1 cellular context compared by ENCODE assay signal in genomic region chr7:140022582-140023211, GRCh38.
TF ChIP-seq lines count a peak whose summit lies in the region.

No MANE protein-coding gene starts in this region.

TF ChIP-seq in SK-N-SH treated with all-trans-retinoic acid at 6 μM for 48 hours, 23 proteins besides CTCF, POLR2A, EP300 and RAD21 (continued from another document):
- TF ChIP-seq PATZ1 (CRISPR knock-in tag; IDR thresholded peaks at IDR 0.05; ENCODE audit: borderline replicate concordance), result no peak
- TF ChIP-seq ZC3H10 (CRISPR knock-in tag; IDR thresholded peaks at IDR 0.05), result no peak
- TF ChIP-seq, protein P1, sequence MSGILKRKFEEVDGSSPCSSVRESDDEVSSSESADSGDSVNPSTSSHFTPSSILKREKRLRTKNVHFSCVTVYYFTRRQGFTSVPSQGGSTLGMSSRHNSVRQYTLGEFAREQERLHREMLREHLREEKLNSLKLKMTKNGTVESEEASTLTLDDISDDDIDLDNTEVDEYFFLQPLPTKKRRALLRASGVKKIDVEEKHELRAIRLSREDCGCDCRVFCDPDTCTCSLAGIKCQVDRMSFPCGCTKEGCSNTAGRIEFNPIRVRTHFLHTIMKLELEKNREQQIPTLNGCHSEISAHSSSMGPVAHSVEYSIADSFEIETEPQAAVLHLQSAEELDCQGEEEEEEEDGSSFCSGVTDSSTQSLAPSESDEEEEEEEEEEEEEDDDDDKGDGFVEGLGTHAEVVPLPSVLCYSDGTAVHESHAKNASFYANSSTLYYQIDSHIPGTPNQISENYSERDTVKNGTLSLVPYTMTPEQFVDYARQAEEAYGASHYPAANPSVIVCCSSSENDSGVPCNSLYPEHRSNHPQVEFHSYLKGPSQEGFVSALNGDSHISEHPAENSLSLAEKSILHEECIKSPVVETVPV (CRISPR knock-in tag; IDR thresholded peaks at IDR 0.05), result no peak
